In genomic region chr9:83477571-83477970, GRCh38 we compare ENCODE assay signal across 25 cellular contexts.
A peak's percentile ranks its signal among the peaks of the same experiment; 100 is the strongest.
DNase-seq lines count a peak whose midpoint lies in the region; FAIRE-seq and TF ChIP-seq lines count a peak whose summit lies in the region.
"Had no signal": no experiment of that assay in that cellular context is flagged by ENCODE, and none has a peak within 500 bp of the region (broad histone marks: within the 10 kb centered on the region; RNA-seq: fewer than 3 reads in every experiment).

No MANE protein-coding gene starts in this region.

- no peak for FAIRE-seq in GM12891 (lab: Jason Lieb, UNC)

- peak; percentile 37 for DNase-seq in Daoy (ENCODE audit: low read depth)
- peak; percentile 51 for DNase-seq in HT1080 (ENCODE audit: low read depth)
- DNase-seq in astrocyte of the hippocampus (ENCODE audit: low read depth, low spot score) = peak; percentile 5
- DNase-seq in kidney tubule cell (ENCODE audit: low spot score) = peak; percentile 92
- DNase-seq in T-helper 1 cell = no peak
- no peak for DNase-seq in NCI-H345 (lab: John Stamatoyannopoulos, UW)
- DNase-seq in GM12891 (ENCODE audit: insufficient read length, low spot score) = no peak
- no peak for DNase-seq in GM19240 (ENCODE audit: insufficient read length, low spot score)
- DNase-seq: activated CD4-positive, alpha-beta T cell treated with anti-CD3 and anti-CD28 coated beads for 4 hours; activated CD8-positive, alpha-beta memory T cell treated with anti-CD3 and anti-CD28 coated beads for 24 hours; activated naive CD4-positive, alpha-beta T cell treated with anti-CD3 and anti-CD28 coated beads for 36 hours; activated T-cell treated with anti-CD3 and anti-CD28 coated beads, Interleukin-2, amount 50 U/mL, for 4 hours; dermis blood vessel endothelial cell; DMS79; H9; head of caudate nucleus; naive thymus-derived CD4-positive, alpha-beta T cell; NCI-H1092 treated with DMSO at 0.1 percent for 48 hours; NCI-H1930; NCI-H226; NK-92 treated with Interleukin-12 subunit alpha and Interleukin-12 subunit beta, amount 100 ng/mL, for 24 hours; Peyer's patch; stimulated activated CD4-positive, alpha-beta T cell treated with anti-CD3 and anti-CD28 coated beads, Interleukin-2, amount 100 ng/mL, for 24 hours; substantia nigra; upper lobe of right lung had no signal

- no peak for TF ChIP-seq POLR2A in GM12891 (IDR thresholded peaks at IDR 0.05; ENCODE audit: low read depth, low read length)

TF ChIP-seq in GM12891, 5 proteins besides CTCF, POLR2A, EP300 and RAD21:
- TF ChIP-seq SPI1 (IDR thresholded peaks at IDR 0.05; ENCODE audit: low read depth, low read length) (no peak), POU2F2 (IDR thresholded peaks at IDR 0.05; ENCODE audit: low read depth, low read length) (no peak), PAX5 (IDR thresholded peaks at IDR 0.05; ENCODE audit: insufficient read depth, low read length, severe bottlenecking) (no peak), POLR2AphosphoS5 (IDR thresholded peaks at IDR 0.05; ENCODE audit: low read depth, low read length) (no peak), TAF1 (IDR thresholded peaks at IDR 0.05; ENCODE audit: low read depth, low read length) (no peak)

Comparison
In these comparisons a context has a peak if more than half of its experiments do, and no peak if none do; other contexts are left out.
1. DNase-seq: peak in Daoy (single experiment), HT1080 (single experiment), astrocyte of the hippocampus (single experiment) and kidney tubule cell (single experiment); none in T-helper 1 cell (0 of 5), NCI-H345 (single experiment), GM12891 (single experiment) and GM19240 (single experiment).